ENCODE assay signal across 1 cellular context in genomic region chr6:30444451-30444742, GRCh38.
TF ChIP-seq lines count a peak whose summit lies in the region.

No MANE protein-coding gene starts in this region.

TF ChIP-seq in HCT116, 20 proteins besides CTCF, POLR2A, EP300 and RAD21:
- no peak for TF ChIP-seq CEBPB (IDR thresholded peaks at IDR 0.05; ENCODE audit: low read depth)
- TF ChIP-seq ATF3 (IDR thresholded peaks at IDR 0.05), result no peak
- TF ChIP-seq FOSL1 (IDR thresholded peaks at IDR 0.05; ENCODE audit: low read depth), result no peak
- no peak for TF ChIP-seq ZFX (IDR thresholded peaks at IDR 0.05)
- no peak for TF ChIP-seq EGR1 (IDR thresholded peaks at IDR 0.05; ENCODE audit: low read depth)
- TF ChIP-seq SRF (IDR thresholded peaks at IDR 0.05; ENCODE audit: low read depth), result no peak
- TF ChIP-seq EZH2phosphoT487 (IDR thresholded peaks at IDR 0.05; ENCODE audit: borderline replicate concordance), result no peak
- TF ChIP-seq JUND (IDR thresholded peaks at IDR 0.05), result no peak
- no peak for TF ChIP-seq REST (IDR thresholded peaks at IDR 0.05; ENCODE audit: low read depth)
- no peak for TF ChIP-seq SIN3A (IDR thresholded peaks at IDR 0.05; ENCODE audit: low read depth)
- no peak for TF ChIP-seq POLR2AphosphoS5 (IDR thresholded peaks at IDR 0.05; ENCODE audit: low read depth, low read length)
- no peak for TF ChIP-seq ELF1 (IDR thresholded peaks at IDR 0.05; ENCODE audit: borderline replicate concordance, low read depth)
- no peak for TF ChIP-seq ZNF274 (IDR thresholded peaks at IDR 0.05; ENCODE audit: low read depth, low read length)
- no peak for TF ChIP-seq MAX (IDR thresholded peaks at IDR 0.05)
- TF ChIP-seq SP1 (IDR thresholded peaks at IDR 0.05; ENCODE audit: low read depth), result no peak
- TF ChIP-seq CBX3 (IDR thresholded peaks at IDR 0.05; ENCODE audit: low read depth), result no peak
- TF ChIP-seq YY1 (IDR thresholded peaks at IDR 0.05; ENCODE audit: extremely low read depth, insufficient replicate concordance, low read depth, low read length), result no peak
